In genomic region chr1:188846468-188846867, GRCh38 we compare ENCODE assay signal across 27 cellular contexts.
"Had no signal": no experiment of that assay in that cellular context is flagged by ENCODE, and none has a peak within 500 bp of the region (broad histone marks: within the 10 kb centered on the region; RNA-seq: fewer than 3 reads in every experiment).

No MANE protein-coding gene starts in this region.

- H3K27ac ChIP-seq: brain microvascular endothelial cell, coronary artery, dorsolateral prefrontal cortex, esophagus muscularis mucosa, foreskin keratinocyte, gastrocnemius medialis, VCaP had no signal

- H3K36me3 ChIP-seq: brain microvascular endothelial cell, esophagus muscularis mucosa, gastrocnemius medialis had no signal

- H3K27me3 ChIP-seq: brain microvascular endothelial cell, dorsolateral prefrontal cortex, esophagus muscularis mucosa, foreskin keratinocyte, gastrocnemius medialis had no signal

- H3K9me3 ChIP-seq: esophagus muscularis mucosa, gastrocnemius medialis had no signal

- DNase-seq: activated CD4-positive, alpha-beta T cell treated with anti-CD3 and anti-CD28 coated beads for 48 hours; activated CD4-positive, alpha-beta T cell treated with anti-CD3 and anti-CD28 coated beads, Interleukin-2, amount 50 U/mL, for 1 hour; activated CD4-positive, alpha-beta T cell treated with anti-CD3 and anti-CD28 coated beads, Interleukin-2, amount 50 U/mL, for 48 hours; activated CD8-positive, alpha-beta memory T cell treated with anti-CD3 and anti-CD28 coated beads for 24 hours; activated CD8-positive, alpha-beta T cell treated with anti-CD3 and anti-CD28 coated beads for 36 hours; activated effector memory CD4-positive, alpha-beta T cell treated with Interleukin-2 at 50 U/mL for 16 hours; activated gamma-delta T cell treated with Interleukin-2 at 50 U/mL for 16 hours; activated naive CD4-positive, alpha-beta T cell treated with anti-CD3 and anti-CD28 coated beads, Interleukin-2, amount 50 U/mL, for 16 hours; activated naive CD4-positive, alpha-beta T cell treated with Interleukin-2 at 50 U/mL for 16 hours; activated T-cell treated with anti-CD3 and anti-CD28 coated beads, Interleukin-2, amount 50 U/mL, for 4 hours; amniotic stem cell; brain microvascular endothelial cell; dorsolateral prefrontal cortex; effector memory CD4-positive, alpha-beta T cell; endodermal cell; erythroblast; foreskin keratinocyte; gastrocnemius medialis; glutamatergic neuron; T-helper 1 cell; T-helper 17 cell; T1000 had no signal

- H3K4me3 ChIP-seq: coronary artery, dorsolateral prefrontal cortex, esophagus muscularis mucosa, gastrocnemius medialis had no signal

- H3K4me1 ChIP-seq: esophagus muscularis mucosa, foreskin keratinocyte, gastrocnemius medialis had no signal

- ATAC-seq: activated CD8-positive, alpha-beta T cell treated with anti-CD3 and anti-CD28 coated beads for 36 hours; activated T-cell treated with anti-CD3 and anti-CD28 coated beads, Interleukin-2, amount 50 U/mL, for 4 hours; activated T-helper 17 cell treated with anti-CD3 and anti-CD28 coated beads, Interleukin-2, amount 50 U/mL, for 72 hours; foreskin keratinocyte; gastrocnemius medialis; T-helper 17 cell; WTC11 had no signal
